In the genomic region with DNA sequence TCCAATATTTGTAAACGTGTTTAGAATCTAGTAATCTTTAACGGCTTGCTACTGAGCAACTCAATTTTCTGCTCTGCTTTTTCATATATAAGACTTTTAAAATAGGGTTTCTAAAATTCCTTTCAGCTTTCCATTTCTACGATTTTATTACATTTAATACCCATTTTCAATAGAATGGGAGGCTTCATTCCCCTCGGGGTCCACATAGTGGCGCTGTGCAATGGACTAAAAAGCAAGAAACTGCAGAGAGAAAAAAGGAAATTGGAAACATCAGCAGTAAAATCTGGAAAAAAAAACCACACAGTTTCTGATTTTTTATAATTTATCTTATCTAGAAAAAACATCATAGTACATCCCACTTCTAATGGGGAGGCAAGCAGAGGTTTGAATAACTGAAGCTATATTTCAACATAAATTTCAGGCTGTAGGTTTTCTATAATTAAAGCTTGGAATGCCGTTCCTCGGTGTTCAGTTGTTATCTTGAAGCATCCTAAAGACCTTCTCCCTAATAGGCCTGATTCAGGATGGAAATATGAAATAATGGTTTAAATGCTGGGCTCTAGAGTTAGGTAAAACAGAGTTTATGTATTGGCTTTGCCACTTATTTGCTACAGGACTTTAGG, we compare ENCODE assay signal across 8 cellular contexts. TPM values are rescaled to one million over a fixed set of nuclear protein-coding genes. Genes with fewer than 3 reads are reported as not detected.
DNase-seq lines count a peak whose midpoint lies in the region; ATAC-seq and TF ChIP-seq lines count a peak whose summit lies in the region.

No MANE protein-coding gene starts in this region.

- no peak overlapping the region for H3K27ac ChIP-seq in GM23248
- no peak overlapping the region for H3K27ac ChIP-seq in OCI-LY7 (ENCODE audit: low read depth, low read length, poor library complexity, severe bottlenecking)
- H3K27ac ChIP-seq in stomach, result no peak overlapping the region

- in situ Hi-C loops in GM23248 (cut with MboI), result no loop called here

- H4K20me1 ChIP-seq in GM23248 (ENCODE audit: insufficient read depth) (no peaks in the 10 kb centered on the region), OCI-LY7 (ENCODE audit: insufficient read depth, low read length) (no peaks in the 10 kb centered on the region)

- H3K27me3 ChIP-seq in GM23248 (replicated peaks; ENCODE audit: insufficient read depth), result no peaks in the 10 kb centered on the region
- peaks cover 0 to 20% (median 3%) of the 10 kb centered on the region in 3 donors for H3K27me3 ChIP-seq in stomach

- no peaks in the 10 kb centered on the region for H3F3A ChIP-seq in GM23248 (ENCODE audit: insufficient read depth)

- WGBS in GM23248 (ENCODE audit: low coverage in 1 of 2, low lambda C conversion rate in 2 of 2, missing lambda C conversion rate in 2 of 2), 2 experiments, result 25 to 27% methylated on average over 7 of the region's 7 CpGs
- WGBS in stomach, 5 donors, result 27 to 30% (median 30%) methylated on average over 7 of the region's 7 CpGs

- POLR2A ChIA-PET in OCI-LY7 (lab: Charles Lee), result interaction anchor here (0.7 to 1.2 kb wide), 4 partner anchors 42 to 284 kb away, joined by 3 read pairs; no protein-coding TSS in a partner anchor

- H3K4me1 ChIP-seq in GM23248 (ENCODE audit: insufficient read depth) (no peaks in the 10 kb centered on the region), OCI-LY7 (ENCODE audit: insufficient read depth, low read length, poor library complexity, severe bottlenecking) (no peaks in the 10 kb centered on the region), stomach (peaks cover 0 to 4% (median 2%) of the 10 kb centered on the region in 4 donors)

- H3K9me3 ChIP-seq in GM23248 (ENCODE audit: low read depth) (no peaks in the 10 kb centered on the region), OCI-LY7 (ENCODE audit: low read length) (no peaks in the 10 kb centered on the region), stomach (no peaks in the 10 kb centered on the region)

- DNase-seq in AG09309 (ENCODE audit: low read depth) (no peak), GM23248 (peak; percentile 75), OCI-LY7 (ENCODE audit: low spot score) (peak; percentile 51), amniotic stem cell (lab: John Stamatoyannopoulos, UW) (peak; percentile 6), iPS-NIHi7 (ENCODE audit: extremely low spot score) (peak; percentile 40), stomach (no peak), NCI-H2171 (lab: John Stamatoyannopoulos, UW) (no peak)

- H3K4me3 ChIP-seq in AG09309 (ENCODE audit: control insufficient read depth, low read depth, low read length) (no peak overlapping the region), GM23248 (no peak overlapping the region), OCI-LY7 (ENCODE audit: low read depth, low read length, poor library complexity, severe bottlenecking) (no peak overlapping the region), stomach (no peak overlapping the region)

- no peak for ATAC-seq in HG03097 (IDR thresholded peaks at IDR 0.05; ENCODE audit: low FRiP score, unreplicated experiment)

- H3K9ac ChIP-seq in GM23248, result no peak overlapping the region

- H2AFZ ChIP-seq in GM23248 (no peak overlapping the region), OCI-LY7 (ENCODE audit: low read length) (no peak overlapping the region)

- TF ChIP-seq POLR2A in stomach (IDR thresholded peaks at IDR 0.05), result no peak

- BruUV-seq in OCI-LY7 (replicated peaks; lab: Mats Ljungman, UMichigan), result no TSS peak

- TF ChIP-seq EP300 in stomach (IDR thresholded peaks at IDR 0.05), result no peak

- intact Hi-C loops in OCI-LY7 (cut with micrococcal nuclease; ENCODE audit: unreplicated experiment) (loop anchor here (1.0 to 2.0 kb wide), 2 partner anchors 159 to 190 kb away; no protein-coding TSS in a partner anchor), stomach (cut with DNase I; ENCODE audit: low total_unique reads) (loop anchor here (5.0 kb wide), 1 partner anchor 158 kb away; no protein-coding TSS in a partner anchor)

- CTCF ChIA-PET in OCI-LY7 (lab: Charles Lee; ENCODE audit: unreplicated experiment), result interaction anchor here (0.8 kb wide), 1 partner anchor 37 kb away, joined by 3 read pairs; no protein-coding TSS in a partner anchor

- H3K79me2 ChIP-seq in GM23248 (ENCODE audit: insufficient read depth), result no peaks in the 10 kb centered on the region
- no peaks in the 10 kb centered on the region for H3K79me2 ChIP-seq in OCI-LY7 (ENCODE audit: insufficient read depth, low read depth, low read length)

- H3K36me3 ChIP-seq in GM23248 (ENCODE audit: low read depth) (no peaks in the 10 kb centered on the region), OCI-LY7 (ENCODE audit: insufficient read depth, low read length) (no peaks in the 10 kb centered on the region), stomach (no peaks in the 10 kb centered on the region)

- TF ChIP-seq CTCF in AG09309 (IDR thresholded peaks at IDR 0.05; ENCODE audit: control insufficient read depth, insufficient read depth, low read depth, low read length, missing control alignments) (peak; percentile 86), OCI-LY7 (conservative IDR thresholded peaks at IDR 0.05; ENCODE audit: low read length) (peak; percentile 99), stomach (IDR thresholded peaks at IDR 0.05) (peak in 5 of 7 experiments; percentile 42 to 77 (median 69))

- H3K9me2 ChIP-seq in GM23248 (ENCODE audit: insufficient read depth) (no peaks in the 10 kb centered on the region), OCI-LY7 (ENCODE audit: insufficient read depth, low read length) (no peaks in the 10 kb centered on the region)

- no peak overlapping the region for H3K4me2 ChIP-seq in GM23248 (ENCODE audit: unreplicated experiment)
- H3K4me2 ChIP-seq in OCI-LY7 (ENCODE audit: low read length), result no peak overlapping the region

RNA-seq across cellular contexts. Expression of a gene that starts 18.7 kb away (rescaled TPM):
- 5.1 and 7.3 TPM in 2 replicates for total RNA-seq in GM23248 (2014; rRNA removed; shearing (Covaris generic))
- polyA plus RNA-seq in GM23248 (2016; fragmentation: Nextera tagmentation; extraction: Ambion mirVana), result 5.3 and 6.7 TPM in 2 replicates
- not detected in 2 replicates for total RNA-seq in OCI-LY7 (2014; rRNA removed; shearing (Covaris generic))
- total RNA-seq in OCI-LY7 (2022), result not detected in 2 replicates
- 10 to 100 TPM in 1 of 5 donors, 1 to 10 TPM in 2, under 1 TPM in 1, not detected in 1; 0.45 to 13.4 (median 2.2) TPM for total RNA-seq in stomach
- 1 to 10 TPM in 2 of 3 donors, under 1 TPM in 1; 0.73 to 1.8 (median 1.4) TPM for polyA plus RNA-seq in stomach

RNA-seq across cellular contexts. Expression of a gene that starts 25.5 kb away (rescaled TPM):
- total RNA-seq in GM23248 (2014; rRNA removed; shearing (Covaris generic)), result not detected in 2 replicates
- polyA plus RNA-seq in GM23248 (2016; fragmentation: Nextera tagmentation; extraction: Ambion mirVana) (not detected in 2 replicates), stomach (under 1 TPM in 1 of 3 donors, not detected in 2; 0.08 TPM)
- not detected in 2 replicates for total RNA-seq in OCI-LY7 (2014; rRNA removed; shearing (Covaris generic))
- total RNA-seq in OCI-LY7 (2022) (not detected in 2 replicates), stomach (1 to 10 TPM in 1 of 5 donors, not detected in 4; 4.6 TPM)

Comparison
In these comparisons a context has a peak if more than half of its experiments do, and no peak if none do; other contexts are left out.
1. DNase-seq: peak in GM23248 (single experiment), OCI-LY7 (single experiment), amniotic stem cell (single experiment) and iPS-NIHi7 (single experiment); none in AG09309 (single experiment), stomach (single experiment) and NCI-H2171 (single experiment).
2. Peak in every context shown above with its lines, with median percentiles within 50 percentile points of each other: CTCF ChIP-seq.